Comparison of ENCODE assay signal across 1 cellular context in the genomic region with DNA sequence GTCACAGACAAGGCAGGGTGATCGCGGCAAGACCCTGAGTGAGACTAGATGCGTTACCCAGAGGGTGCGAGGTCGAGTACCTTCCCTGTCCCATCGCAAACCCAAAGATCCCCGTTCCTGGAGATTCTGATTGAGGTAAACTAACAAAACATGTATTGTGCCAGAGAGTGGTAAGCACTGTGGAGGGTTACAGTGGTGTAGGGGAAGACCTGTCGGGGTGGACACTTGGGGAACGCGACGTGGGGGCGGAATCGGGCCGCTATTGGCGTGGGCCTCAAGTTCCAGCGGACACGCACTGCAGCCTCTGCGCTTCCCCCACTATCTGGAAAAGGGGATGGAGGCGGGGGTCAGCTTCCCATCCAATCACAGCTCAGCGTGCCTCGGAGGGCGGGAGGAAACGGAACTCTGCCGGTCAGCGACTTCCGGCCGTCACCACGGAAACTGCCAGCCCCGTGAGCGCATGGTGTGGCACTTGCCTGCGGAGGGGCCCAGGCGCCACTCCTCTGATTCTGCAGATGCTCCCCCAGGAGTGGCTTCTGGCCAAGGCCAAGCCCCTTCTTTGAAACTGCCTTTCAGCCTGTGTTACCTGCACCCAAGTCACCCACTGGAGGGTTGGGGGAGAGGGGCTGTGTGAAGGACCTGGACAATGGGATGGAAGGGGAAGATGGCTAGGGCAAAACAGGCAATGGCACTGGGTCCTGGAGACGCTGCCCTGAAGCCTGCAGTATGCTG.
A peak's percentile ranks its signal among the peaks of the same experiment; 100 is the strongest.
TF ChIP-seq lines count a peak whose summit lies in the region.

No MANE protein-coding gene starts in this region.

TF ChIP-seq in K562, 482 proteins besides CTCF, POLR2A, EP300 and RAD21 (continued from another document and continues in another):
- TF ChIP-seq, protein P1, sequence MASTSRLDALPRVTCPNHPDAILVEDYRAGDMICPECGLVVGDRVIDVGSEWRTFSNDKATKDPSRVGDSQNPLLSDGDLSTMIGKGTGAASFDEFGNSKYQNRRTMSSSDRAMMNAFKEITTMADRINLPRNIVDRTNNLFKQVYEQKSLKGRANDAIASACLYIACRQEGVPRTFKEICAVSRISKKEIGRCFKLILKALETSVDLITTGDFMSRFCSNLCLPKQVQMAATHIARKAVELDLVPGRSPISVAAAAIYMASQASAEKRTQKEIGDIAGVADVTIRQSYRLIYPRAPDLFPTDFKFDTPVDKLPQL (IDR thresholded peaks at IDR 0.05; ENCODE audit: extremely low read depth, insufficient read length) = peak; percentile 49
- peak; percentile 42 for TF ChIP-seq SIRT6 (IDR thresholded peaks at IDR 0.05; ENCODE audit: low read depth, low read length)
- TF ChIP-seq CBX2 (IDR thresholded peaks at IDR 0.05; ENCODE audit: insufficient read depth, low read length, poor library complexity, severe bottlenecking) = no peak
- no peak for TF ChIP-seq KAT8 (IDR thresholded peaks at IDR 0.05; ENCODE audit: low read depth)
- peak; percentile 49 for TF ChIP-seq NUFIP1 (IDR thresholded peaks at IDR 0.05; ENCODE audit: partially characterized antibody)
- TF ChIP-seq GABPB2 (CRISPR knock-in tag; conservative IDR thresholded peaks at IDR 0.05) = no peak; the same call in 1 of the 2 replicates
- TF ChIP-seq ARID2 (IDR thresholded peaks at IDR 0.05) = no peak
- TF ChIP-seq, protein P2, sequence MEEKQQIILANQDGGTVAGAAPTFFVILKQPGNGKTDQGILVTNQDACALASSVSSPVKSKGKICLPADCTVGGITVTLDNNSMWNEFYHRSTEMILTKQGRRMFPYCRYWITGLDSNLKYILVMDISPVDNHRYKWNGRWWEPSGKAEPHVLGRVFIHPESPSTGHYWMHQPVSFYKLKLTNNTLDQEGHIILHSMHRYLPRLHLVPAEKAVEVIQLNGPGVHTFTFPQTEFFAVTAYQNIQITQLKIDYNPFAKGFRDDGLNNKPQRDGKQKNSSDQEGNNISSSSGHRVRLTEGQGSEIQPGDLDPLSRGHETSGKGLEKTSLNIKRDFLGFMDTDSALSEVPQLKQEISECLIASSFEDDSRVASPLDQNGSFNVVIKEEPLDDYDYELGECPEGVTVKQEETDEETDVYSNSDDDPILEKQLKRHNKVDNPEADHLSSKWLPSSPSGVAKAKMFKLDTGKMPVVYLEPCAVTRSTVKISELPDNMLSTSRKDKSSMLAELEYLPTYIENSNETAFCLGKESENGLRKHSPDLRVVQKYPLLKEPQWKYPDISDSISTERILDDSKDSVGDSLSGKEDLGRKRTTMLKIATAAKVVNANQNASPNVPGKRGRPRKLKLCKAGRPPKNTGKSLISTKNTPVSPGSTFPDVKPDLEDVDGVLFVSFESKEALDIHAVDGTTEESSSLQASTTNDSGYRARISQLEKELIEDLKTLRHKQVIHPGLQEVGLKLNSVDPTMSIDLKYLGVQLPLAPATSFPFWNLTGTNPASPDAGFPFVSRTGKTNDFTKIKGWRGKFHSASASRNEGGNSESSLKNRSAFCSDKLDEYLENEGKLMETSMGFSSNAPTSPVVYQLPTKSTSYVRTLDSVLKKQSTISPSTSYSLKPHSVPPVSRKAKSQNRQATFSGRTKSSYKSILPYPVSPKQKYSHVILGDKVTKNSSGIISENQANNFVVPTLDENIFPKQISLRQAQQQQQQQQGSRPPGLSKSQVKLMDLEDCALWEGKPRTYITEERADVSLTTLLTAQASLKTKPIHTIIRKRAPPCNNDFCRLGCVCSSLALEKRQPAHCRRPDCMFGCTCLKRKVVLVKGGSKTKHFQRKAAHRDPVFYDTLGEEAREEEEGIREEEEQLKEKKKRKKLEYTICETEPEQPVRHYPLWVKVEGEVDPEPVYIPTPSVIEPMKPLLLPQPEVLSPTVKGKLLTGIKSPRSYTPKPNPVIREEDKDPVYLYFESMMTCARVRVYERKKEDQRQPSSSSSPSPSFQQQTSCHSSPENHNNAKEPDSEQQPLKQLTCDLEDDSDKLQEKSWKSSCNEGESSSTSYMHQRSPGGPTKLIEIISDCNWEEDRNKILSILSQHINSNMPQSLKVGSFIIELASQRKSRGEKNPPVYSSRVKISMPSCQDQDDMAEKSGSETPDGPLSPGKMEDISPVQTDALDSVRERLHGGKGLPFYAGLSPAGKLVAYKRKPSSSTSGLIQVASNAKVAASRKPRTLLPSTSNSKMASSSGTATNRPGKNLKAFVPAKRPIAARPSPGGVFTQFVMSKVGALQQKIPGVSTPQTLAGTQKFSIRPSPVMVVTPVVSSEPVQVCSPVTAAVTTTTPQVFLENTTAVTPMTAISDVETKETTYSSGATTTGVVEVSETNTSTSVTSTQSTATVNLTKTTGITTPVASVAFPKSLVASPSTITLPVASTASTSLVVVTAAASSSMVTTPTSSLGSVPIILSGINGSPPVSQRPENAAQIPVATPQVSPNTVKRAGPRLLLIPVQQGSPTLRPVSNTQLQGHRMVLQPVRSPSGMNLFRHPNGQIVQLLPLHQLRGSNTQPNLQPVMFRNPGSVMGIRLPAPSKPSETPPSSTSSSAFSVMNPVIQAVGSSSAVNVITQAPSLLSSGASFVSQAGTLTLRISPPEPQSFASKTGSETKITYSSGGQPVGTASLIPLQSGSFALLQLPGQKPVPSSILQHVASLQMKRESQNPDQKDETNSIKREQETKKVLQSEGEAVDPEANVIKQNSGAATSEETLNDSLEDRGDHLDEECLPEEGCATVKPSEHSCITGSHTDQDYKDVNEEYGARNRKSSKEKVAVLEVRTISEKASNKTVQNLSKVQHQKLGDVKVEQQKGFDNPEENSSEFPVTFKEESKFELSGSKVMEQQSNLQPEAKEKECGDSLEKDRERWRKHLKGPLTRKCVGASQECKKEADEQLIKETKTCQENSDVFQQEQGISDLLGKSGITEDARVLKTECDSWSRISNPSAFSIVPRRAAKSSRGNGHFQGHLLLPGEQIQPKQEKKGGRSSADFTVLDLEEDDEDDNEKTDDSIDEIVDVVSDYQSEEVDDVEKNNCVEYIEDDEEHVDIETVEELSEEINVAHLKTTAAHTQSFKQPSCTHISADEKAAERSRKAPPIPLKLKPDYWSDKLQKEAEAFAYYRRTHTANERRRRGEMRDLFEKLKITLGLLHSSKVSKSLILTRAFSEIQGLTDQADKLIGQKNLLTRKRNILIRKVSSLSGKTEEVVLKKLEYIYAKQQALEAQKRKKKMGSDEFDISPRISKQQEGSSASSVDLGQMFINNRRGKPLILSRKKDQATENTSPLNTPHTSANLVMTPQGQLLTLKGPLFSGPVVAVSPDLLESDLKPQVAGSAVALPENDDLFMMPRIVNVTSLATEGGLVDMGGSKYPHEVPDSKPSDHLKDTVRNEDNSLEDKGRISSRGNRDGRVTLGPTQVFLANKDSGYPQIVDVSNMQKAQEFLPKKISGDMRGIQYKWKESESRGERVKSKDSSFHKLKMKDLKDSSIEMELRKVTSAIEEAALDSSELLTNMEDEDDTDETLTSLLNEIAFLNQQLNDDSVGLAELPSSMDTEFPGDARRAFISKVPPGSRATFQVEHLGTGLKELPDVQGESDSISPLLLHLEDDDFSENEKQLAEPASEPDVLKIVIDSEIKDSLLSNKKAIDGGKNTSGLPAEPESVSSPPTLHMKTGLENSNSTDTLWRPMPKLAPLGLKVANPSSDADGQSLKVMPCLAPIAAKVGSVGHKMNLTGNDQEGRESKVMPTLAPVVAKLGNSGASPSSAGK (IDR thresholded peaks at IDR 0.05) = peak; percentile 98
- TF ChIP-seq, protein P3, sequence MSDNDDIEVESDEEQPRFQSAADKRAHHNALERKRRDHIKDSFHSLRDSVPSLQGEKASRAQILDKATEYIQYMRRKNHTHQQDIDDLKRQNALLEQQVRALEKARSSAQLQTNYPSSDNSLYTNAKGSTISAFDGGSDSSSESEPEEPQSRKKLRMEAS (CRISPR knock-in tag; IDR thresholded peaks at IDR 0.05) = peak; percentile 88
- TF ChIP-seq CBFB (CRISPR knock-in tag; IDR thresholded peaks at IDR 0.05) = no peak
- TF ChIP-seq, protein P4, sequence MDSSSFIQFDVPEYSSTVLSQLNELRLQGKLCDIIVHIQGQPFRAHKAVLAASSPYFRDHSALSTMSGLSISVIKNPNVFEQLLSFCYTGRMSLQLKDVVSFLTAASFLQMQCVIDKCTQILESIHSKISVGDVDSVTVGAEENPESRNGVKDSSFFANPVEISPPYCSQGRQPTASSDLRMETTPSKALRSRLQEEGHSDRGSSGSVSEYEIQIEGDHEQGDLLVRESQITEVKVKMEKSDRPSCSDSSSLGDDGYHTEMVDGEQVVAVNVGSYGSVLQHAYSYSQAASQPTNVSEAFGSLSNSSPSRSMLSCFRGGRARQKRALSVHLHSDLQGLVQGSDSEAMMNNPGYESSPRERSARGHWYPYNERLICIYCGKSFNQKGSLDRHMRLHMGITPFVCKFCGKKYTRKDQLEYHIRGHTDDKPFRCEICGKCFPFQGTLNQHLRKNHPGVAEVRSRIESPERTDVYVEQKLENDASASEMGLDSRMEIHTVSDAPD (CRISPR knock-in tag; IDR thresholded peaks at IDR 0.05) = no peak
- TF ChIP-seq, protein P5, sequence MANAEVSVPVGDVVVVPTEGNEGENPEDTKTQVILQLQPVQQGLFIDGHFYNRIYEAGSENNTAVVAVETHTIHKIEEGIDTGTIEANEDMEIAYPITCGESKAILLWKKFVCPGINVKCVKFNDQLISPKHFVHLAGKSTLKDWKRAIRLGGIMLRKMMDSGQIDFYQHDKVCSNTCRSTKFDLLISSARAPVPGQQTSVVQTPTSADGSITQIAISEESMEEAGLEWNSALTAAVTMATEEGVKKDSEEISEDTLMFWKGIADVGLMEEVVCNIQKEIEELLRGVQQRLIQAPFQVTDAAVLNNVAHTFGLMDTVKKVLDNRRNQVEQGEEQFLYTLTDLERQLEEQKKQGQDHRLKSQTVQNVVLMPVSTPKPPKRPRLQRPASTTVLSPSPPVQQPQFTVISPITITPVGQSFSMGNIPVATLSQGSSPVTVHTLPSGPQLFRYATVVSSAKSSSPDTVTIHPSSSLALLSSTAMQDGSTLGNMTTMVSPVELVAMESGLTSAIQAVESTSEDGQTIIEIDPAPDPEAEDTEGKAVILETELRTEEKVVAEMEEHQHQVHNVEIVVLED (CRISPR knock-in tag; IDR thresholded peaks at IDR 0.05) = peak; percentile 42; the same call in 1 of the 2 replicates
- no peak for TF ChIP-seq ZNF76 (CRISPR knock-in tag; IDR thresholded peaks at IDR 0.05; ENCODE audit: borderline replicate concordance)
- TF ChIP-seq YY1 (IDR thresholded peaks at IDR 0.05; ENCODE audit: borderline replicate concordance in 1 of 3, control insufficient read depth in 1 of 3, extremely low read depth in 1 of 3, insufficient read depth in 3 of 3, insufficient read length in 1 of 3, insufficient replicate concordance in 2 of 3, low read depth in 1 of 3, low read length in 2 of 3) = peak in 2 of 3 experiments; percentile 40 to 72
- TF ChIP-seq ELF2 (CRISPR knock-in tag; IDR thresholded peaks at IDR 0.05) = no peak; the same call in 1 of the 2 replicates
- peak in 1 of 2 experiments; percentile 79; a peak in 2 of 4 replicates for TF ChIP-seq ARNT (IDR thresholded peaks at IDR 0.05)
- TF ChIP-seq, protein P6, sequence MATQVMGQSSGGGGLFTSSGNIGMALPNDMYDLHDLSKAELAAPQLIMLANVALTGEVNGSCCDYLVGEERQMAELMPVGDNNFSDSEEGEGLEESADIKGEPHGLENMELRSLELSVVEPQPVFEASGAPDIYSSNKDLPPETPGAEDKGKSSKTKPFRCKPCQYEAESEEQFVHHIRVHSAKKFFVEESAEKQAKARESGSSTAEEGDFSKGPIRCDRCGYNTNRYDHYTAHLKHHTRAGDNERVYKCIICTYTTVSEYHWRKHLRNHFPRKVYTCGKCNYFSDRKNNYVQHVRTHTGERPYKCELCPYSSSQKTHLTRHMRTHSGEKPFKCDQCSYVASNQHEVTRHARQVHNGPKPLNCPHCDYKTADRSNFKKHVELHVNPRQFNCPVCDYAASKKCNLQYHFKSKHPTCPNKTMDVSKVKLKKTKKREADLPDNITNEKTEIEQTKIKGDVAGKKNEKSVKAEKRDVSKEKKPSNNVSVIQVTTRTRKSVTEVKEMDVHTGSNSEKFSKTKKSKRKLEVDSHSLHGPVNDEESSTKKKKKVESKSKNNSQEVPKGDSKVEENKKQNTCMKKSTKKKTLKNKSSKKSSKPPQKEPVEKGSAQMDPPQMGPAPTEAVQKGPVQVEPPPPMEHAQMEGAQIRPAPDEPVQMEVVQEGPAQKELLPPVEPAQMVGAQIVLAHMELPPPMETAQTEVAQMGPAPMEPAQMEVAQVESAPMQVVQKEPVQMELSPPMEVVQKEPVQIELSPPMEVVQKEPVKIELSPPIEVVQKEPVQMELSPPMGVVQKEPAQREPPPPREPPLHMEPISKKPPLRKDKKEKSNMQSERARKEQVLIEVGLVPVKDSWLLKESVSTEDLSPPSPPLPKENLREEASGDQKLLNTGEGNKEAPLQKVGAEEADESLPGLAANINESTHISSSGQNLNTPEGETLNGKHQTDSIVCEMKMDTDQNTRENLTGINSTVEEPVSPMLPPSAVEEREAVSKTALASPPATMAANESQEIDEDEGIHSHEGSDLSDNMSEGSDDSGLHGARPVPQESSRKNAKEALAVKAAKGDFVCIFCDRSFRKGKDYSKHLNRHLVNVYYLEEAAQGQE (CRISPR knock-in tag; IDR thresholded peaks at IDR 0.05; ENCODE audit: low read depth) = no peak
- TF ChIP-seq CBX1 (IDR thresholded peaks at IDR 0.05; ENCODE audit: low read depth) = 0 out of 2 replicates have a peak, but pooled peaks have one; percentile 40
- TF ChIP-seq THRAP3 (IDR thresholded peaks at IDR 0.05; ENCODE audit: borderline replicate concordance) = no peak; the same call in 1 of the 2 replicates
- TF ChIP-seq, protein P7, sequence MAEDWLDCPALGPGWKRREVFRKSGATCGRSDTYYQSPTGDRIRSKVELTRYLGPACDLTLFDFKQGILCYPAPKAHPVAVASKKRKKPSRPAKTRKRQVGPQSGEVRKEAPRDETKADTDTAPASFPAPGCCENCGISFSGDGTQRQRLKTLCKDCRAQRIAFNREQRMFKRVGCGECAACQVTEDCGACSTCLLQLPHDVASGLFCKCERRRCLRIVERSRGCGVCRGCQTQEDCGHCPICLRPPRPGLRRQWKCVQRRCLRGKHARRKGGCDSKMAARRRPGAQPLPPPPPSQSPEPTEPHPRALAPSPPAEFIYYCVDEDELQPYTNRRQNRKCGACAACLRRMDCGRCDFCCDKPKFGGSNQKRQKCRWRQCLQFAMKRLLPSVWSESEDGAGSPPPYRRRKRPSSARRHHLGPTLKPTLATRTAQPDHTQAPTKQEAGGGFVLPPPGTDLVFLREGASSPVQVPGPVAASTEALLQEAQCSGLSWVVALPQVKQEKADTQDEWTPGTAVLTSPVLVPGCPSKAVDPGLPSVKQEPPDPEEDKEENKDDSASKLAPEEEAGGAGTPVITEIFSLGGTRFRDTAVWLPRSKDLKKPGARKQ (CRISPR knock-in tag; IDR thresholded peaks at IDR 0.05) = no peak
- TF ChIP-seq SAFB (IDR thresholded peaks at IDR 0.05; ENCODE audit: borderline replicate concordance, low read depth, low read length) = peak; percentile 74; the same call in 1 of the 2 replicates
- TF ChIP-seq MCM5 (IDR thresholded peaks at IDR 0.05; ENCODE audit: low read depth) = no peak
- TF ChIP-seq, protein P8, sequence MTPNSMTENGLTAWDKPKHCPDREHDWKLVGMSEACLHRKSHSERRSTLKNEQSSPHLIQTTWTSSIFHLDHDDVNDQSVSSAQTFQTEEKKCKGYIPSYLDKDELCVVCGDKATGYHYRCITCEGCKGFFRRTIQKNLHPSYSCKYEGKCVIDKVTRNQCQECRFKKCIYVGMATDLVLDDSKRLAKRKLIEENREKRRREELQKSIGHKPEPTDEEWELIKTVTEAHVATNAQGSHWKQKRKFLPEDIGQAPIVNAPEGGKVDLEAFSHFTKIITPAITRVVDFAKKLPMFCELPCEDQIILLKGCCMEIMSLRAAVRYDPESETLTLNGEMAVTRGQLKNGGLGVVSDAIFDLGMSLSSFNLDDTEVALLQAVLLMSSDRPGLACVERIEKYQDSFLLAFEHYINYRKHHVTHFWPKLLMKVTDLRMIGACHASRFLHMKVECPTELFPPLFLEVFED (CRISPR knock-in tag; conservative IDR thresholded peaks at IDR 0.05) = peak; percentile 91
- no peak for TF ChIP-seq ETS2 (tag; IDR thresholded peaks at IDR 0.05; ENCODE audit: borderline replicate concordance, poor library complexity, severe bottlenecking)
- peak; percentile 83; the same call in 1 of the 2 replicates for TF ChIP-seq HDAC2 (IDR thresholded peaks at IDR 0.05)
- no peak for TF ChIP-seq PYGO2 (tag; IDR thresholded peaks at IDR 0.05)
